Comparison of ENCODE assay signal across 24 cellular contexts in the genomic region with DNA sequence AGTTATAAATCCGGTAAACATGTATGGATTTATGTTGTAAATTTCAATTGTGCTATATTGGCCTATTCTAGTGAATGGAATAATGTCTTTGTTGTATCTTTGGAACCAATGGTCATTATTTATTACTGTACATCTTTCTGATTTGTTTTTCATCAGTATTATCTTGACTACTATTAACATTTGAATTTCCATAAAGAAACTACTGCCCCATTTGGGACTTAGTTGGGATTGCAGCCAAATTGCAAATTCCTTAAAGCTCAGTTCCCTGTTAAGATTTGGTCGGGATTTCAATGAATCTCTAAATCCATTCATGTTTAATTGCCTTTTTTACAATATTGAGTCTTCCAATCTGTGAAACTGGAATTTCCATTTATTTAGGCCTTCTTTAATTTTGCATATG.
A peak's percentile ranks its signal among the peaks of the same experiment; 100 is the strongest.
DNase-seq lines count a peak whose midpoint lies in the region; ATAC-seq, FAIRE-seq and TF ChIP-seq lines count a peak whose summit lies in the region.
"Had no signal": no experiment of that assay in that cellular context is flagged by ENCODE, and none has a peak within 500 bp of the region (broad histone marks: within the 10 kb centered on the region; RNA-seq: fewer than 3 reads in every experiment).

No MANE protein-coding gene starts in this region.

- no TSS peak for BruUV-seq in A673 (replicated peaks; lab: Mats Ljungman, UMichigan)

- no peaks in the 10 kb centered on the region for H3K36me3 ChIP-seq in A673 (ENCODE audit: insufficient read depth, low read length, poor library complexity, severe bottlenecking)
- no peaks in the 10 kb centered on the region for H3K36me3 ChIP-seq in astrocyte (ENCODE audit: insufficient read depth, low read length)
- H3K36me3 ChIP-seq: heart left ventricle, SJCRH30, WERI-Rb-1 had no signal

- no peak for TF ChIP-seq POLR2A in H54 (IDR thresholded peaks at IDR 0.05; ENCODE audit: low read depth, low read length)

- no peak overlapping the region for H3K27ac Mint-ChIP-seq in astrocyte (ENCODE audit: unreplicated experiment)
- H3K27ac Mint-ChIP-seq: CD8-positive, alpha-beta memory T cell; effector memory CD8-positive, alpha-beta T cell; stimulated activated memory B cell treated with anti-CD40 and anti-IgM and Interleukin-4, amounts not matched to agents 10 μg/mL and 1 μg/mL and 100 μg/mL, for 72 hours had no signal

- peak; percentile 28 for DNase-seq in A673 (ENCODE audit: low spot score)
- DNase-seq in H54 (ENCODE audit: insufficient read length, low spot score) = no peak
- DNase-seq in astrocyte (ENCODE audit: low read depth) = no peak
- peak; percentile 5 for DNase-seq in kidney glomerular epithelial cell (lab: John Stamatoyannopoulos, UW)
- DNase-seq in retina = no peak
- DNase-seq in GM19240 (ENCODE audit: insufficient read length, low spot score) = no peak
- DNase-seq: activated CD4-positive, alpha-beta T cell treated with anti-CD3 and anti-CD28 coated beads, Interleukin-2, amount 50 U/mL, for 48 hours; activated gamma-delta T cell treated with Interleukin-2 at 50 U/mL for 16 hours; activated T-cell treated with anti-CD3 and anti-CD28 coated beads for 4 hours; amygdala; CD8-positive, alpha-beta memory T cell; effector memory CD8-positive, alpha-beta T cell; GOT3; heart left ventricle; left ventricle myocardium superior; NCI-H446 treated with DMSO at 0.1 percent for 48 hours; T-helper 2 cell; testis; WERI-Rb-1 had no signal

- H3K27ac ChIP-seq in A673 (ENCODE audit: low read depth, low read length, poor library complexity, severe bottlenecking) (no peak overlapping the region), astrocyte (ENCODE audit: low read depth, low read length) (no peak overlapping the region)
- H3K27ac ChIP-seq: heart left ventricle, SJCRH30, testis, WERI-Rb-1 had no signal

- H3K9me3 ChIP-seq in A673 (ENCODE audit: low read depth, low read length, poor library complexity, severe bottlenecking) (no peaks in the 10 kb centered on the region), astrocyte (ENCODE audit: insufficient read depth, low read depth, low read length) (no peaks in the 10 kb centered on the region)
- H3K9me3 ChIP-seq: heart left ventricle, SJCRH30, testis had no signal

- H3K27me3 ChIP-seq in A673 (replicated peaks; ENCODE audit: insufficient read depth, low read depth, low read length, poor library complexity) (no peaks in the 10 kb centered on the region), astrocyte (ENCODE audit: insufficient read depth, low read length) (no peaks in the 10 kb centered on the region)
- H3K27me3 ChIP-seq: heart left ventricle, SJCRH30, testis had no signal

- no peaks in the 10 kb centered on the region for H3K4me1 Mint-ChIP-seq in astrocyte (ENCODE audit: low read depth, unreplicated experiment)
- H3K4me1 Mint-ChIP-seq: CD8-positive, alpha-beta memory T cell; stimulated activated memory B cell treated with anti-CD40 and anti-IgM and Interleukin-4, amounts not matched to agents 10 μg/mL and 1 μg/mL and 100 μg/mL, for 72 hours had no signal

- no peak overlapping the region for H3K4me3 Mint-ChIP-seq in astrocyte (ENCODE audit: unreplicated experiment)
- H3K4me3 Mint-ChIP-seq: CD8-positive, alpha-beta memory T cell; effector memory CD8-positive, alpha-beta T cell; stimulated activated memory B cell treated with anti-CD40 and anti-IgM and Interleukin-4, amounts not matched to agents 10 μg/mL and 1 μg/mL and 100 μg/mL, for 72 hours had no signal

- H3K27me3 Mint-ChIP-seq in astrocyte (ENCODE audit: low read depth, unreplicated experiment) = no peaks in the 10 kb centered on the region
- H3K27me3 Mint-ChIP-seq: CD8-positive, alpha-beta memory T cell; effector memory CD8-positive, alpha-beta T cell; stimulated activated memory B cell treated with anti-CD40 and anti-IgM and Interleukin-4, amounts not matched to agents 10 μg/mL and 1 μg/mL and 100 μg/mL, for 72 hours had no signal

- POLR2A ChIA-PET in A673 (lab: Charles Lee; ENCODE audit: low non-redundant PET) = interaction anchor here (0.6 kb wide), 1 partner anchor 9 kb away, joined by 3 read pairs; no protein-coding TSS in a partner anchor

- H3K9ac ChIP-seq in astrocyte (ENCODE audit: low read length) = no peak overlapping the region

- intact Hi-C loops in A673 (cut with micrococcal nuclease; ENCODE audit: unreplicated experiment) = no loop called here

- H3K4me1 ChIP-seq in A673 (ENCODE audit: insufficient read depth, low read length, poor library complexity, severe bottlenecking) = no peaks in the 10 kb centered on the region
- no peaks in the 10 kb centered on the region for H3K4me1 ChIP-seq in astrocyte (ENCODE audit: insufficient read depth, low read length)
- H3K4me1 ChIP-seq: heart left ventricle, SJCRH30, testis had no signal

- no peaks in the 10 kb centered on the region for H4K20me1 ChIP-seq in astrocyte (ENCODE audit: insufficient read depth, low read length)

- no peaks in the 10 kb centered on the region for H3K36me3 Mint-ChIP-seq in astrocyte (ENCODE audit: low read depth, unreplicated experiment)
- H3K36me3 Mint-ChIP-seq: CD8-positive, alpha-beta memory T cell; stimulated activated memory B cell treated with anti-CD40 and anti-IgM and Interleukin-4, amounts not matched to agents 10 μg/mL and 1 μg/mL and 100 μg/mL, for 72 hours had no signal

- no peak overlapping the region for H3K4me3 ChIP-seq in A673 (ENCODE audit: low read depth, low read length, poor library complexity, severe bottlenecking)
- no peak overlapping the region for H3K4me3 ChIP-seq in astrocyte (ENCODE audit: insufficient read depth, low read depth, low read length)
- H3K4me3 ChIP-seq: heart left ventricle, SJCRH30, testis had no signal

- FAIRE-seq in H54 (lab: Jason Lieb, UNC) (peak; percentile 11), astrocyte (lab: Jason Lieb, UNC) (no peak)

- no peaks in the 10 kb centered on the region for H3K9me3 Mint-ChIP-seq in astrocyte (ENCODE audit: unreplicated experiment)

- no peak overlapping the region for H3K4me2 ChIP-seq in astrocyte (ENCODE audit: low read length)

- no peaks in the 10 kb centered on the region for H3K79me2 ChIP-seq in astrocyte (ENCODE audit: insufficient read depth, low read length)

- no peak overlapping the region for H2AFZ ChIP-seq in astrocyte (ENCODE audit: low read depth, low read length)

- ATAC-seq in GM18868 (IDR thresholded peaks at IDR 0.05; ENCODE audit: unreplicated experiment) (no peak), HG02884 (IDR thresholded peaks at IDR 0.05; ENCODE audit: unreplicated experiment) (no peak)
- ATAC-seq: effector memory CD8-positive, alpha-beta T cell; heart left ventricle; left ventricle myocardium superior; sciatic nerve; stimulated activated memory B cell treated with anti-CD40 and anti-IgM and Interleukin-4, amounts not matched to agents 10 μg/mL and 1 μg/mL and 100 μg/mL, for 72 hours had no signal

- CTCF ChIA-PET in A673 (lab: Charles Lee) = no interaction called here

- TF ChIP-seq CTCF in A673 (conservative IDR thresholded peaks at IDR 0.05; ENCODE audit: low read depth, low read length) (peak; percentile 35; the same call in 1 of the 2 replicates), astrocyte (IDR thresholded peaks at IDR 0.05; ENCODE audit: insufficient read depth, low read depth, low read length) (peak; percentile 12)

Comparison
In these comparisons a context has a peak if more than half of its experiments do, and no peak if none do; other contexts are left out.
1. DNase-seq: peak in A673 (single experiment) and kidney glomerular epithelial cell (single experiment); none in H54 (single experiment), astrocyte (single experiment), retina (single experiment) and GM19240 (single experiment).